In the genomic region with DNA sequence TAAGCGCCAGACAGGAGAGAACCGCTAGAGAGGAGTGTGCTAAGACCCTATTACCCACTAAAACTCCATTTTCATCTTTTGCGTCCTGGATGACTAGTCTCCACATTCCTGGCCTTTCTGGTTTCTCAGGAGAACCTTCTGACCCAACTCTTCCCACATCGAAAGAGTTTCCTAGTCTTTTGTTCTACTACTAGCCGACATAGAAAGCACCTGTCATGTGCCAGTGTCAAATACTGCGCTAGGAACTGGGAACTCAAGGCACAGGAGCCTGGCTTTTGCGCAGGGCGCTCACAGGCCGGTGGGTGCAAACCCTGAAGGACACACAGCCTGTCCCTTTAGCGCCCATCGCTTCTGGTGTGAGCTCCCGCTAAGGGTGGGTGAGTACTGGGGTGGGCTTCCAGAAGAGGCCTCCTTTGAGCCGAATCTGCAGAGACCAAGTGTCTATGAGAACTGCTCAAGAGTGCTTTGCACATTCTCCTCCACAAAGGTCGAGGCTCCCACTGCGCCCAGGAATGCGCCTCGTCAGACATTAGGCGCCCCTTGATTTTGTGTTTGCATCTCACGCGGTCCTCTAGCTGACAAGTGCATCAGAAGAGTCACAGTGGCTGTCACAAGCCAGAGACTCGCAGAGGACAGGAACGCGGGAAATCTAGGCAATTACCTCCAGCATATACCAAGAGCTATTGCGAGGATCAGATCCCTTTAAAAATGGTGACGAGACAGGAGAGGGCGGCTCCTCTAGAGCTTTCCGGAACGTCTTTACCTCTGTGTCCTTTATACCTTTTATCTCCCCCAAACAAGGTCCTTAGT, we compare ENCODE assay signal across 1 cellular context.
A peak's percentile ranks its signal among the peaks of the same experiment; 100 is the strongest.
TF ChIP-seq lines count a peak whose summit lies in the region.

No MANE protein-coding gene starts in this region.

TF ChIP-seq in HepG2, 621 proteins besides CTCF, POLR2A, EP300 and RAD21 (continued from another document and continues in another):
- TF ChIP-seq, protein P1, sequence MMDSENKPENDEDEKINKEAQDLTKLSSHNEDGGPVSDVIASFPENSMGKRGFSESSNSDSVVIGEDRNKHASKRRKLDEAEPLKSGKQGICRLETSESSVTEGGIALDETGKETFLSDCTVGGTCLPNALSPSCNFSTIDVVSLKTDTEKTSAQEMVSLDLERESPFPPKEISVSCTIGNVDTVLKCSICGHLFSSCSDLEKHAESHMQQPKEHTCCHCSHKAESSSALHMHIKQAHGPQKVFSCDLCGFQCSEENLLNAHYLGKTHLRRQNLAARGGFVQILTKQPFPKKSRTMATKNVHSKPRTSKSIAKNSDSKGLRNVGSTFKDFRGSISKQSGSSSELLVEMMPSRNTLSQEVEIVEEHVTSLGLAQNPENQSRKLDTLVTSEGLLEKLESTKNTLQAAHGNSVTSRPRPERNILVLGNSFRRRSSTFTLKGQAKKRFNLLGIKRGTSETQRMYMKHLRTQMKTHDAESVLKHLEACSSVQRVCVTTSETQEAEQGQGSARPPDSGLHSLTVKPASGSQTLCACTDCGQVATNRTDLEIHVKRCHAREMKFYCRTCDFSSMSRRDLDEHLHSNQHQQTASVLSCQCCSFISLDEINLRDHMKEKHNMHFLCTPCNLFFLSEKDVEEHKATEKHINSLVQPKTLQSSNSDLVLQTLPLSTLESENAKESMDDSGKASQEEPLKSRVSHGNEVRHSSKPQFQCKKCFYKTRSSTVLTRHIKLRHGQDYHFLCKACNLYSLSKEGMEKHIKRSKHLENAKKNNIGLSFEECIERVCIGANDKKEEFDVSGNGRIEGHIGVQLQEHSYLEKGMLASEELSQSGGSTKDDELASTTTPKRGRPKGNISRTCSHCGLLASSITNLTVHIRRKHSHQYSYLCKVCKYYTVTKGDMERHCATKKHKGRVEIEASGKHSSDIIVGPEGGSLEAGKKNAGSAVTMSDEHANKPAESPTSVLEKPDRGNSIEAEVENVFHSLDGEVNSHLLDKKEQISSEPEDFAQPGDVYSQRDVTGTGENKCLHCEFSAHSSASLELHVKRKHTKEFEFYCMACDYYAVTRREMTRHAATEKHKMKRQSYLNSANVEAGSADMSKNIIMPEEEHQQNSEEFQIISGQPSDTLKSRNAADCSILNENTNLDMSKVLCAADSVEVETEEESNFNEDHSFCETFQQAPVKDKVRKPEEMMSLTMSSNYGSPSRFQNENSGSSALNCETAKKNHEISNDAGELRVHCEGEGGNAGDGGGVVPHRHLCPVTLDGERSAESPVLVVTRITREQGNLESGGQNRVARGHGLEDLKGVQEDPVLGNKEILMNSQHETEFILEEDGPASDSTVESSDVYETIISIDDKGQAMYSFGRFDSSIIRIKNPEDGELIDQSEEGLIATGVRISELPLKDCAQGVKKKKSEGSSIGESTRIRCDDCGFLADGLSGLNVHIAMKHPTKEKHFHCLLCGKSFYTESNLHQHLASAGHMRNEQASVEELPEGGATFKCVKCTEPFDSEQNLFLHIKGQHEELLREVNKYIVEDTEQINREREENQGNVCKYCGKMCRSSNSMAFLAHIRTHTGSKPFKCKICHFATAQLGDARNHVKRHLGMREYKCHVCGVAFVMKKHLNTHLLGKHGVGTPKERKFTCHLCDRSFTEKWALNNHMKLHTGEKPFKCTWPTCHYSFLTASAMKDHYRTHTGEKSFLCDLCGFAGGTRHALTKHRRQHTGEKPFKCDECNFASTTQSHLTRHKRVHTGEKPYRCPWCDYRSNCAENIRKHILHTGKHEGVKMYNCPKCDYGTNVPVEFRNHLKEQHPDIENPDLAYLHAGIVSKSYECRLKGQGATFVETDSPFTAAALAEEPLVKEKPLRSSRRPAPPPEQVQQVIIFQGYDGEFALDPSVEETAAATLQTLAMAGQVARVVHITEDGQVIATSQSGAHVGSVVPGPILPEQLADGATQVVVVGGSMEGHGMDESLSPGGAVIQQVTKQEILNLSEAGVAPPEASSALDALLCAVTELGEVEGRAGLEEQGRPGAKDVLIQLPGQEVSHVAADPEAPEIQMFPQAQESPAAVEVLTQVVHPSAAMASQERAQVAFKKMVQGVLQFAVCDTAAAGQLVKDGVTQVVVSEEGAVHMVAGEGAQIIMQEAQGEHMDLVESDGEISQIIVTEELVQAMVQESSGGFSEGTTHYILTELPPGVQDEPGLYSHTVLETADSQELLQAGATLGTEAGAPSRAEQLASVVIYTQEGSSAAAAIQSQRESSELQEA (CRISPR knock-in tag; IDR thresholded peaks at IDR 0.05; ENCODE audit: not compliant biosample characterization) = no peak
- TF ChIP-seq DNMT3B (CRISPR knock-in tag; conservative IDR thresholded peaks at IDR 0.05) (no peak), HHEX (CRISPR knock-in tag; IDR thresholded peaks at IDR 0.05) (no peak), HOXD1 (CRISPR knock-in tag; IDR thresholded peaks at IDR 0.05) (no peak), ZNF7 (CRISPR knock-in tag; IDR thresholded peaks at IDR 0.05) (no peak), ZNF282 (IDR thresholded peaks at IDR 0.05; ENCODE audit: partially characterized antibody) (no peak), ISX (CRISPR knock-in tag; conservative IDR thresholded peaks at IDR 0.05) (no peak), ZNF451 (CRISPR knock-in tag; IDR thresholded peaks at IDR 0.05) (no peak), KLF15 (CRISPR knock-in tag; IDR thresholded peaks at IDR 0.05; ENCODE audit: borderline replicate concordance) (no peak), RBFOX2 (IDR thresholded peaks at IDR 0.05; ENCODE audit: low read depth, low read length) (no peak), MIXL1 (CRISPR knock-in tag; IDR thresholded peaks at IDR 0.05) (no peak), ZNF180 (CRISPR knock-in tag; IDR thresholded peaks at IDR 0.05; ENCODE audit: borderline replicate concordance, low read depth) (no peak), YY1 (IDR thresholded peaks at IDR 0.05; ENCODE audit: insufficient read depth, insufficient replicate concordance, low read depth, low read length) (no peak), ELF4 (CRISPR knock-in tag; IDR thresholded peaks at IDR 0.05; ENCODE audit: borderline replicate concordance) (no peak; the same call in 1 of the 2 replicates), SIX4 (CRISPR knock-in tag; IDR thresholded peaks at IDR 0.05) (no peak), ZNF230 (CRISPR knock-in tag; IDR thresholded peaks at IDR 0.05) (no peak), EED (CRISPR knock-in tag; IDR thresholded peaks at IDR 0.05) (no peak), ZBTB20 (CRISPR knock-in tag; IDR thresholded peaks at IDR 0.05; ENCODE audit: borderline replicate concordance, low read depth) (no peak), MAFK (conservative IDR thresholded peaks at IDR 0.05 in 1 of 2, IDR thresholded peaks at IDR 0.05 in 1 of 2; ENCODE audit: low read length in 2 of 2) (no peak), SP140L (CRISPR knock-in tag; IDR thresholded peaks at IDR 0.05; ENCODE audit: borderline replicate concordance) (no peak)
- TF ChIP-seq, protein P2, sequence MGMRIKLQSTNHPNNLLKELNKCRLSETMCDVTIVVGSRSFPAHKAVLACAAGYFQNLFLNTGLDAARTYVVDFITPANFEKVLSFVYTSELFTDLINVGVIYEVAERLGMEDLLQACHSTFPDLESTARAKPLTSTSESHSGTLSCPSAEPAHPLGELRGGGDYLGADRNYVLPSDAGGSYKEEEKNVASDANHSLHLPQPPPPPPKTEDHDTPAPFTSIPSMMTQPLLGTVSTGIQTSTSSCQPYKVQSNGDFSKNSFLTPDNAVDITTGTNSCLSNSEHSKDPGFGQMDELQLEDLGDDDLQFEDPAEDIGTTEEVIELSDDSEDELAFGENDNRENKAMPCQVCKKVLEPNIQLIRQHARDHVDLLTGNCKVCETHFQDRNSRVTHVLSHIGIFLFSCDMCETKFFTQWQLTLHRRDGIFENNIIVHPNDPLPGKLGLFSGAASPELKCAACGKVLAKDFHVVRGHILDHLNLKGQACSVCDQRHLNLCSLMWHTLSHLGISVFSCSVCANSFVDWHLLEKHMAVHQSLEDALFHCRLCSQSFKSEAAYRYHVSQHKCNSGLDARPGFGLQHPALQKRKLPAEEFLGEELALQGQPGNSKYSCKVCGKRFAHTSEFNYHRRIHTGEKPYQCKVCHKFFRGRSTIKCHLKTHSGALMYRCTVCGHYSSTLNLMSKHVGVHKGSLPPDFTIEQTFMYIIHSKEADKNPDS (CRISPR knock-in tag; IDR thresholded peaks at IDR 0.05) = no peak
- TF ChIP-seq, protein P3, sequence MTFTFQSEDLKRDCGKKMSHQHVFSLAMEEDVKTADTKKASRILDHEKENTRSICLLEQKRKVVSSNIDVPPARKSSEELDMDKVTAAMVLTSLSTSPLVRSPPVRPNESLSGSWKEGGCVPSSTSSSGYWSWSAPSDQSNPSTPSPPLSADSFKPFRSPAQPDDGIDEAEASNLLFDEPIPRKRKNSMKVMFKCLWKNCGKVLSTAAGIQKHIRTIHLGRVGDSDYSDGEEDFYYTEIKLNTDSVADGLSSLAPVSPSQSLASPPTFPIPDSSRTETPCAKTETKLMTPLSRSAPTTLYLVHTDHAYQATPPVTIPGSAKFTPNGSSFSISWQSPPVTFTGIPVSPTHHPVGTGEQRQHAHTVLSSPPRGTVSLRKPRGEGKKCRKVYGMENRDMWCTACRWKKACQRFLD (CRISPR knock-in tag; IDR thresholded peaks at IDR 0.05; ENCODE audit: borderline replicate concordance) = no peak
- TF ChIP-seq, protein P4, sequence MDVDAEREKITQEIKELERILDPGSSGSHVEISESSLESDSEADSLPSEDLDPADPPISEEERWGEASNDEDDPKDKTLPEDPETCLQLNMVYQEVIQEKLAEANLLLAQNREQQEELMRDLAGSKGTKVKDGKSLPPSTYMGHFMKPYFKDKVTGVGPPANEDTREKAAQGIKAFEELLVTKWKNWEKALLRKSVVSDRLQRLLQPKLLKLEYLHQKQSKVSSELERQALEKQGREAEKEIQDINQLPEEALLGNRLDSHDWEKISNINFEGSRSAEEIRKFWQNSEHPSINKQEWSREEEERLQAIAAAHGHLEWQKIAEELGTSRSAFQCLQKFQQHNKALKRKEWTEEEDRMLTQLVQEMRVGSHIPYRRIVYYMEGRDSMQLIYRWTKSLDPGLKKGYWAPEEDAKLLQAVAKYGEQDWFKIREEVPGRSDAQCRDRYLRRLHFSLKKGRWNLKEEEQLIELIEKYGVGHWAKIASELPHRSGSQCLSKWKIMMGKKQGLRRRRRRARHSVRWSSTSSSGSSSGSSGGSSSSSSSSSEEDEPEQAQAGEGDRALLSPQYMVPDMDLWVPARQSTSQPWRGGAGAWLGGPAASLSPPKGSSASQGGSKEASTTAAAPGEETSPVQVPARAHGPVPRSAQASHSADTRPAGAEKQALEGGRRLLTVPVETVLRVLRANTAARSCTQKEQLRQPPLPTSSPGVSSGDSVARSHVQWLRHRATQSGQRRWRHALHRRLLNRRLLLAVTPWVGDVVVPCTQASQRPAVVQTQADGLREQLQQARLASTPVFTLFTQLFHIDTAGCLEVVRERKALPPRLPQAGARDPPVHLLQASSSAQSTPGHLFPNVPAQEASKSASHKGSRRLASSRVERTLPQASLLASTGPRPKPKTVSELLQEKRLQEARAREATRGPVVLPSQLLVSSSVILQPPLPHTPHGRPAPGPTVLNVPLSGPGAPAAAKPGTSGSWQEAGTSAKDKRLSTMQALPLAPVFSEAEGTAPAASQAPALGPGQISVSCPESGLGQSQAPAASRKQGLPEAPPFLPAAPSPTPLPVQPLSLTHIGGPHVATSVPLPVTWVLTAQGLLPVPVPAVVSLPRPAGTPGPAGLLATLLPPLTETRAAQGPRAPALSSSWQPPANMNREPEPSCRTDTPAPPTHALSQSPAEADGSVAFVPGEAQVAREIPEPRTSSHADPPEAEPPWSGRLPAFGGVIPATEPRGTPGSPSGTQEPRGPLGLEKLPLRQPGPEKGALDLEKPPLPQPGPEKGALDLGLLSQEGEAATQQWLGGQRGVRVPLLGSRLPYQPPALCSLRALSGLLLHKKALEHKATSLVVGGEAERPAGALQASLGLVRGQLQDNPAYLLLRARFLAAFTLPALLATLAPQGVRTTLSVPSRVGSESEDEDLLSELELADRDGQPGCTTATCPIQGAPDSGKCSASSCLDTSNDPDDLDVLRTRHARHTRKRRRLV (CRISPR knock-in tag; IDR thresholded peaks at IDR 0.05) = no peak
- TF ChIP-seq, protein P5, sequence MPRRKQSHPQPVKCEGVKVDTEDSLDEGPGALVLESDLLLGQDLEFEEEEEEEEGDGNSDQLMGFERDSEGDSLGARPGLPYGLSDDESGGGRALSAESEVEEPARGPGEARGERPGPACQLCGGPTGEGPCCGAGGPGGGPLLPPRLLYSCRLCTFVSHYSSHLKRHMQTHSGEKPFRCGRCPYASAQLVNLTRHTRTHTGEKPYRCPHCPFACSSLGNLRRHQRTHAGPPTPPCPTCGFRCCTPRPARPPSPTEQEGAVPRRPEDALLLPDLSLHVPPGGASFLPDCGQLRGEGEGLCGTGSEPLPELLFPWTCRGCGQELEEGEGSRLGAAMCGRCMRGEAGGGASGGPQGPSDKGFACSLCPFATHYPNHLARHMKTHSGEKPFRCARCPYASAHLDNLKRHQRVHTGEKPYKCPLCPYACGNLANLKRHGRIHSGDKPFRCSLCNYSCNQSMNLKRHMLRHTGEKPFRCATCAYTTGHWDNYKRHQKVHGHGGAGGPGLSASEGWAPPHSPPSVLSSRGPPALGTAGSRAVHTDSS (CRISPR knock-in tag; conservative IDR thresholded peaks at IDR 0.05) = no peak
- TF ChIP-seq, protein P6, sequence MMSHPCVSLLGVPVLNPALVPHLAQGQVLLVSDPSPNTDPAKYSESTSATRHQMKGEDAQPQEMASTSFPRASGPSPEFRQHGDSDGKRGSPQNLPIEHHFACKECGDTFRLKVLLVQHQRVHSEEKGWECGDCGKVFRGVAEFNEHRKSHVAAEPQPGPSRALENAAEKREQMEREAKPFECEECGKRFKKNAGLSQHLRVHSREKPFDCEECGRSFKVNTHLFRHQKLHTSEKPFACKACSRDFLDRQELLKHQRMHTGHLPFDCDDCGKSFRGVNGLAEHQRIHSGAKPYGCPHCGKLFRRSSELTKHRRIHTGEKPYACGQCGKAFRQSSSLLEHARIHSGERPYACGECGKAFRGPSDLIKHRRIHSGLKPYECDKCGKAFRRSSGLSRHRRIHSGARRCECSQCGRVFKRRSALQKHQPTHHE (CRISPR knock-in tag; IDR thresholded peaks at IDR 0.05; ENCODE audit: borderline replicate concordance) = no peak
- TF ChIP-seq, protein P7, sequence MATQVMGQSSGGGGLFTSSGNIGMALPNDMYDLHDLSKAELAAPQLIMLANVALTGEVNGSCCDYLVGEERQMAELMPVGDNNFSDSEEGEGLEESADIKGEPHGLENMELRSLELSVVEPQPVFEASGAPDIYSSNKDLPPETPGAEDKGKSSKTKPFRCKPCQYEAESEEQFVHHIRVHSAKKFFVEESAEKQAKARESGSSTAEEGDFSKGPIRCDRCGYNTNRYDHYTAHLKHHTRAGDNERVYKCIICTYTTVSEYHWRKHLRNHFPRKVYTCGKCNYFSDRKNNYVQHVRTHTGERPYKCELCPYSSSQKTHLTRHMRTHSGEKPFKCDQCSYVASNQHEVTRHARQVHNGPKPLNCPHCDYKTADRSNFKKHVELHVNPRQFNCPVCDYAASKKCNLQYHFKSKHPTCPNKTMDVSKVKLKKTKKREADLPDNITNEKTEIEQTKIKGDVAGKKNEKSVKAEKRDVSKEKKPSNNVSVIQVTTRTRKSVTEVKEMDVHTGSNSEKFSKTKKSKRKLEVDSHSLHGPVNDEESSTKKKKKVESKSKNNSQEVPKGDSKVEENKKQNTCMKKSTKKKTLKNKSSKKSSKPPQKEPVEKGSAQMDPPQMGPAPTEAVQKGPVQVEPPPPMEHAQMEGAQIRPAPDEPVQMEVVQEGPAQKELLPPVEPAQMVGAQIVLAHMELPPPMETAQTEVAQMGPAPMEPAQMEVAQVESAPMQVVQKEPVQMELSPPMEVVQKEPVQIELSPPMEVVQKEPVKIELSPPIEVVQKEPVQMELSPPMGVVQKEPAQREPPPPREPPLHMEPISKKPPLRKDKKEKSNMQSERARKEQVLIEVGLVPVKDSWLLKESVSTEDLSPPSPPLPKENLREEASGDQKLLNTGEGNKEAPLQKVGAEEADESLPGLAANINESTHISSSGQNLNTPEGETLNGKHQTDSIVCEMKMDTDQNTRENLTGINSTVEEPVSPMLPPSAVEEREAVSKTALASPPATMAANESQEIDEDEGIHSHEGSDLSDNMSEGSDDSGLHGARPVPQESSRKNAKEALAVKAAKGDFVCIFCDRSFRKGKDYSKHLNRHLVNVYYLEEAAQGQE (IDR thresholded peaks at IDR 0.05; ENCODE audit: borderline replicate concordance in 1 of 2, low read depth in 1 of 2, low read length in 2 of 2) = 0 out of 4 replicates have a peak, but pooled peaks of 1 of the 2 experiments have one; percentile 26
